ENCODE assay signal across 22 cellular contexts in the genomic region with DNA sequence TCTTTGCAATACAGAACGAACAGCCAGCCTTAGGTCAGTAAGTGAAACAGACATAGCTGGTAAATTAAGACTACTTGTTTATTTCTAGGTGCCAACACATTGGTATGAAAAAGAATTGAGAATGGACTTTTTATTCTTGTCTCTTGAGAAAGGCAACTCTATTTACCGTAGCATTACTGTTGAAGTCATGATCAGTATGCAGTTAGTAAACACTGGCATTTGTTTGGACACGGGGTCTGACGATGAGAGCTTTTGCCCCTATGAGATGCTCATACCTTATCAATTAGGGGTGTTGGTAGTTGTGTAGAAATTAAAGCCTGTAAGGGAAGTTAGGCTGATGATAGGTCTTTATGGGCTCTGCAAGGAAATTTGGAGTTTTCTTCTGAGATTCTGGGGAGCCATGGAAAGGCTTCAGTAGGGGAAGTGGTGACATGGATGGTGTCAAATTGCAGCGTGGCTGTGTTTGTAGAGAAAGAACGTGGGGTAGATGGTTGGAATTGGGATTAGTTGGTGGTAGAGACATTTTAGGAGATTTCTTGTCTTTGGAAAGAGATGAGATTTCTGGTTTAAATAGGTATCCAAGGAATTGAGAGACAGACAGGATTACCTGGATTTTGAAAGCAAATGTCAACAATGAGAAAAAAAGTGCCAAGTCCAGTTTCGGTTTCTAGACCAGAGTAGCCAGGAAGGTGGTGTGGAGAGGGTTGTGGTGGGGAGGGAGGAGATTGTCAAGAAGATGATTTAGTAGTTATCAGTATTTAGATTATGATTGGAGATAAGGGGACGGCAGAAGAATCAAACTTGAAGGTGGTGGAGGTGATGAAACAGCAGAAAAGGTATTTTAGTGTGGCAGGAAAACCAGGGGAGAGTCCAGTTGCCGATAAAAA.
DNase-seq lines count a peak whose midpoint lies in the region; ATAC-seq and TF ChIP-seq lines count a peak whose summit lies in the region.
"Had no signal": no experiment of that assay in that cellular context is flagged by ENCODE, and none has a peak within 500 bp of the region (broad histone marks: within the 10 kb centered on the region; RNA-seq: fewer than 3 reads in every experiment).

No MANE protein-coding gene starts in this region.

- H3K27me3 ChIP-seq in body of pancreas (no peaks in the 10 kb centered on the region), neural progenitor cell (no peaks in the 10 kb centered on the region)
- no peaks in the 10 kb centered on the region for H3K27me3 ChIP-seq in effector memory CD4-positive, alpha-beta T cell (replicated peaks; ENCODE audit: control insufficient read depth, insufficient read depth, low read length, poor library complexity, severe bottlenecking)
- H3K27me3 ChIP-seq: cardiac muscle cell, heart right ventricle had no signal

- H3K9me3 Mint-ChIP-seq in neural progenitor cell = no peaks in the 10 kb centered on the region
- H3K9me3 Mint-ChIP-seq: activated naive CD4-positive, alpha-beta T cell treated with anti-CD3 and anti-CD28 coated beads for 36 hours; activated T-cell treated with anti-CD3 and anti-CD28 coated beads, Interleukin-2, amount 50 U/mL, for 4 hours; CD4-positive, alpha-beta memory T cell; stimulated activated effector memory CD8-positive, alpha-beta T cell treated with anti-CD3 and anti-CD28 coated beads, Interleukin-12 subunit alpha, Interleukin-12 subunit beta, amount 100 ng/mL, for 72 hours had no signal

- TF ChIP-seq CTCF in C4-2B (conservative IDR thresholded peaks at IDR 0.05) = no peak
- no peak for TF ChIP-seq CTCF in body of pancreas (IDR thresholded peaks at IDR 0.05)
- no peak for TF ChIP-seq CTCF in neural progenitor cell (IDR thresholded peaks at IDR 0.05)
- TF ChIP-seq CTCF in GM13976 (IDR thresholded peaks at IDR 0.05; ENCODE audit: borderline replicate concordance, control extremely low read depth, extremely low read depth, insufficient read depth, missing control alignments) = no peak
- no peak for TF ChIP-seq CTCF in foreskin fibroblast (IDR thresholded peaks at IDR 0.05; ENCODE audit: low read depth, low read length)

- H3K27ac ChIP-seq in C4-2B (peak overlapping the region; percentile 9; the same call in 1 of the 2 replicates), body of pancreas (peak overlapping the region in 3 of 4 donors; percentile 33 to 63 (median 41)), neural progenitor cell (no peak overlapping the region)
- H3K27ac ChIP-seq in effector memory CD4-positive, alpha-beta T cell (ENCODE audit: insufficient read depth, low read length, poor library complexity, severe bottlenecking) = no peak overlapping the region
- H3K27ac ChIP-seq: cardiac muscle cell, heart right ventricle, HL-60, left ventricle myocardium inferior, skin epidermis had no signal

- H3K9ac ChIP-seq in neural progenitor cell = no peak overlapping the region

- H3K79me2 ChIP-seq in neural progenitor cell (ENCODE audit: low read depth) = peaks cover 100% of the 10 kb centered on the region

- peaks cover 23% of the 10 kb centered on the region for H3F3A ChIP-seq in neural progenitor cell (ENCODE audit: low read depth)

- WGBS in body of pancreas, 2 donors = 50 to 51% methylated on average over 9 of the region's 9 CpGs

- H3K36me3 ChIP-seq in body of pancreas (replicated peaks in 1 of 2; ENCODE audit: insufficient read depth in 1 of 2, low read depth in 2 of 2) = no peaks in the 10 kb centered on the region
- no peaks in the 10 kb centered on the region for H3K36me3 ChIP-seq in neural progenitor cell
- no peaks in the 10 kb centered on the region for H3K36me3 ChIP-seq in effector memory CD4-positive, alpha-beta T cell (ENCODE audit: control insufficient read depth, insufficient read depth, low read length)
- H3K36me3 ChIP-seq: cardiac muscle cell, heart right ventricle, left ventricle myocardium inferior had no signal

- in situ Hi-C loops in KBM-7 (cut with MboI; ENCODE audit: low pct_unique_long_range_greater_than_20kb, low sequenced_read_pairs) (no loop called here), GM13976 (cut with MboI; ENCODE audit: low sequenced_read_pairs, unreplicated experiment) (no loop called here)

- H3K4me1 Mint-ChIP-seq in neural progenitor cell = peaks cover 42% of the 10 kb centered on the region

- DNase-seq in KBM-7 = peak; percentile 47
- no peak for DNase-seq in body of pancreas
- DNase-seq in neural progenitor cell (ENCODE audit: low spot score) = no peak
- no peak for DNase-seq in GM13976 (ENCODE audit: low spot score)
- no peak for DNase-seq in effector memory CD4-positive, alpha-beta T cell
- no peak for DNase-seq in foreskin fibroblast
- DNase-seq: activated CD8-positive, alpha-beta memory T cell treated with anti-CD3 and anti-CD28 coated beads for 24 hours; activated T-cell treated with anti-CD3 and anti-CD28 coated beads, Interleukin-2, amount 50 U/mL, for 4 hours; CD4-positive, alpha-beta memory T cell; dermis blood vessel endothelial cell; heart right ventricle; left ventricle myocardium inferior; NCI-H1694; NCI-H446; SIG-M5; stimulated activated CD4-positive, alpha-beta T cell treated with anti-CD3 and anti-CD28 coated beads, Interleukin-2, amount 100 ng/mL, for 24 hours had no signal

- peak overlapping the region; percentile 43 for H3K4me2 ChIP-seq in neural progenitor cell

- ATAC-seq in body of pancreas = peak; percentile 13
- ATAC-seq: heart right ventricle had no signal

- no peaks in the 10 kb centered on the region for H3K36me3 Mint-ChIP-seq in neural progenitor cell

- H3K4me3 Mint-ChIP-seq in neural progenitor cell = no peak overlapping the region
- H3K4me3 Mint-ChIP-seq: activated naive CD4-positive, alpha-beta T cell treated with anti-CD3 and anti-CD28 coated beads for 36 hours; activated T-cell treated with anti-CD3 and anti-CD28 coated beads, Interleukin-2, amount 50 U/mL, for 4 hours; CD4-positive, alpha-beta memory T cell; stimulated activated effector memory CD8-positive, alpha-beta T cell treated with anti-CD3 and anti-CD28 coated beads, Interleukin-12 subunit alpha, Interleukin-12 subunit beta, amount 100 ng/mL, for 72 hours had no signal

- H3K9me3 ChIP-seq in body of pancreas (no peaks in the 10 kb centered on the region), neural progenitor cell (ENCODE audit: low read depth) (no peaks in the 10 kb centered on the region)
- no peaks in the 10 kb centered on the region for H3K9me3 ChIP-seq in effector memory CD4-positive, alpha-beta T cell (ENCODE audit: control insufficient read depth, low read length)
- H3K9me3 ChIP-seq: heart right ventricle, left ventricle myocardium inferior had no signal

- TF ChIP-seq POLR2A in body of pancreas (IDR thresholded peaks at IDR 0.05) = no peak

- no peak overlapping the region for H3K4me3 ChIP-seq in body of pancreas
- no peak overlapping the region for H3K4me3 ChIP-seq in neural progenitor cell
- H3K4me3 ChIP-seq in effector memory CD4-positive, alpha-beta T cell (ENCODE audit: insufficient read depth, low read depth, low read length, poor library complexity, severe bottlenecking) = no peak overlapping the region
- no peak overlapping the region for H3K4me3 ChIP-seq in foreskin fibroblast (ENCODE audit: low read depth in 1 of 2, low read length in 2 of 2)
- H3K4me3 ChIP-seq: cardiac muscle cell, heart right ventricle, left ventricle myocardium inferior, skin epidermis had no signal

- H4K20me1 ChIP-seq in neural progenitor cell (ENCODE audit: low read depth) = peaks cover 96% of the 10 kb centered on the region

- intact Hi-C loops in body of pancreas (cut with DNase I) = no loop called here

- H3K27me3 Mint-ChIP-seq in neural progenitor cell (ENCODE audit: insufficient read depth, low read depth) = no peaks in the 10 kb centered on the region
- H3K27me3 Mint-ChIP-seq: CD4-positive, alpha-beta memory T cell had no signal

- H2AFZ ChIP-seq in neural progenitor cell (replicated peaks) = no peak overlapping the region

- H3K27ac Mint-ChIP-seq in neural progenitor cell = no peak overlapping the region
- H3K27ac Mint-ChIP-seq: activated naive CD4-positive, alpha-beta T cell treated with anti-CD3 and anti-CD28 coated beads for 36 hours; CD4-positive, alpha-beta memory T cell; stimulated activated effector memory CD8-positive, alpha-beta T cell treated with anti-CD3 and anti-CD28 coated beads, Interleukin-12 subunit alpha, Interleukin-12 subunit beta, amount 100 ng/mL, for 72 hours had no signal

- H3K4me1 ChIP-seq in body of pancreas = peaks cover 49% of the 10 kb centered on the region
- peaks cover 57% of the 10 kb centered on the region for H3K4me1 ChIP-seq in neural progenitor cell
- H3K4me1 ChIP-seq in effector memory CD4-positive, alpha-beta T cell (ENCODE audit: control insufficient read depth, insufficient read depth, low read length, poor library complexity, severe bottlenecking) = peaks cover 5% of the 10 kb centered on the region

Comparison
In these comparisons a context has a peak if more than half of its experiments do, and no peak if none do; other contexts are left out.
1. H3K27ac ChIP-seq: peak in C4-2B (single experiment) and body of pancreas (3 of 4); none in neural progenitor cell (single experiment) and effector memory CD4-positive, alpha-beta T cell (single experiment).